Comparison of ENCODE assay signal across 12 cellular contexts in genomic region chr3:152321321-152321720, GRCh38. TPM values are rescaled to one million over a fixed set of nuclear protein-coding genes. Genes with fewer than 3 reads are reported as not detected.
A peak's percentile ranks its signal among the peaks of the same experiment; 100 is the strongest.
DNase-seq lines count a peak whose midpoint lies in the region; ATAC-seq and TF ChIP-seq lines count a peak whose summit lies in the region.
"Had no signal": no experiment of that assay in that cellular context is flagged by ENCODE, and none has a peak within 500 bp of the region (broad histone marks: within the 10 kb centered on the region; RNA-seq: fewer than 3 reads in every experiment).

No MANE protein-coding gene starts in this region.

- in situ Hi-C loops in G401 (cut with HindIII; ENCODE audit: low sequenced_read_pairs), result no loop called here

- 49 to 60% (median 54%) methylated on average over 2 of the region's 2 CpGs for WGBS in heart left ventricle, 4 donors
- WGBS in upper lobe of left lung, 2 donors, result 59 to 63% methylated on average over 2 of the region's 2 CpGs

- no peak for TF ChIP-seq CTCF in heart left ventricle (IDR thresholded peaks at IDR 0.05)
- no peak for TF ChIP-seq CTCF in upper lobe of left lung (IDR thresholded peaks at IDR 0.05)

- H3K27me3 Mint-ChIP-seq in activated T-helper 17 cell treated with anti-CD3 and anti-CD28 coated beads, Interleukin-2, amount 50 U/mL, for 72 hours, result no peaks in the 10 kb centered on the region

- intact Hi-C loops in heart left ventricle (cut with DNase I), result loop anchor here in 3 of 10 donors (5.0 to 10.0 kb wide), 3 partner anchors 44 to 113 kb away; no protein-coding TSS in a partner anchor
- intact Hi-C loops in left ventricle myocardium superior (cut with micrococcal nuclease), result no loop called here

- H3K36me3 Mint-ChIP-seq in activated T-helper 17 cell treated with anti-CD3 and anti-CD28 coated beads, Interleukin-2, amount 50 U/mL, for 72 hours (ENCODE audit: low read depth), result peaks cover 72% of the 10 kb centered on the region

- H3K36me3 ChIP-seq in heart left ventricle (no peaks in the 10 kb centered on the region), muscle layer of duodenum (ENCODE audit: control insufficient read depth in 1 of 2, insufficient read depth in 2 of 2, low read length in 2 of 2) (peaks cover 0 to 7% of the 10 kb centered on the region in 2 donors), upper lobe of left lung (no peaks in the 10 kb centered on the region)
- H3K36me3 ChIP-seq: breast epithelium had no signal

- no peak for TF ChIP-seq EP300 in upper lobe of left lung (IDR thresholded peaks at IDR 0.05)

- H3K9me3 ChIP-seq in heart left ventricle (peaks cover 0 to 8% (median 2%) of the 10 kb centered on the region in 12 donors), muscle layer of duodenum (ENCODE audit: control insufficient read depth in 1 of 2, low read length in 2 of 2) (peaks cover 0 to 4% of the 10 kb centered on the region in 2 donors), upper lobe of left lung (no peaks in the 10 kb centered on the region)
- H3K9me3 ChIP-seq: breast epithelium had no signal

- H3K27ac ChIP-seq in heart left ventricle, result peak overlapping the region in 11 of 12 donors; percentile 22 to 78 (median 55)
- H3K27ac ChIP-seq in muscle layer of duodenum (ENCODE audit: low read length), result peak overlapping the region; percentile 6
- peak overlapping the region; percentile 1 to 71 (median 37) for H3K27ac ChIP-seq in upper lobe of left lung

- DNase-seq in heart left ventricle (no peak), left ventricle myocardium superior (no peak), upper lobe of left lung (no peak), G401 (ENCODE audit: low spot score) (no peak)
- DNase-seq in stimulated activated CD4-positive, alpha-beta T cell treated with anti-CD3 and anti-CD28 coated beads, Interleukin-2, amount 100 ng/mL, for 24 hours, result no peak
- DNase-seq: midbrain, NCI-H2171, retina had no signal

- H3K4me1 ChIP-seq in heart left ventricle (peaks cover 0 to 92% (median 77%) of the 10 kb centered on the region in 12 donors), muscle layer of duodenum (ENCODE audit: control insufficient read depth in 1 of 2, insufficient read depth in 2 of 2, low read length in 2 of 2) (peaks cover 9 to 46% of the 10 kb centered on the region in 2 donors), upper lobe of left lung (peaks cover 52 to 73% (median 70%) of the 10 kb centered on the region in 4 donors)

- H3K27me3 ChIP-seq in heart left ventricle (no peaks in the 10 kb centered on the region), muscle layer of duodenum (ENCODE audit: low read depth, low read length) (no peaks in the 10 kb centered on the region), upper lobe of left lung (no peaks in the 10 kb centered on the region)
- H3K27me3 ChIP-seq: breast epithelium had no signal

- H3K4me3 ChIP-seq in heart left ventricle, result no peak overlapping the region
- H3K4me3 ChIP-seq in muscle layer of duodenum (ENCODE audit: low read depth in 1 of 2, low read length in 2 of 2), result no peak overlapping the region
- no peak overlapping the region for H3K4me3 ChIP-seq in upper lobe of left lung
- H3K4me3 ChIP-seq: breast epithelium had no signal

- no peak for ATAC-seq in heart left ventricle
- no peak for ATAC-seq in left ventricle myocardium superior
- ATAC-seq in activated T-helper 17 cell treated with anti-CD3 and anti-CD28 coated beads, Interleukin-2, amount 50 U/mL, for 72 hours (replicated peaks), result no peak
- ATAC-seq in upper lobe of left lung (ENCODE audit: low FRiP score in 2 of 2), result no peak
- no peak for ATAC-seq in GM21786 (IDR thresholded peaks at IDR 0.05; ENCODE audit: unreplicated experiment)

- H3K4me1 Mint-ChIP-seq in activated T-helper 17 cell treated with anti-CD3 and anti-CD28 coated beads, Interleukin-2, amount 50 U/mL, for 72 hours, result peaks cover 59% of the 10 kb centered on the region

- TF ChIP-seq POLR2A in heart left ventricle (IDR thresholded peaks at IDR 0.05) (no peak), upper lobe of left lung (IDR thresholded peaks at IDR 0.05) (no peak)

- no peaks in the 10 kb centered on the region for H3K9me3 Mint-ChIP-seq in activated T-helper 17 cell treated with anti-CD3 and anti-CD28 coated beads, Interleukin-2, amount 50 U/mL, for 72 hours

- H3K4me3 Mint-ChIP-seq in activated T-helper 17 cell treated with anti-CD3 and anti-CD28 coated beads, Interleukin-2, amount 50 U/mL, for 72 hours, result peak overlapping the region; percentile 79

- H3K27ac Mint-ChIP-seq in activated T-helper 17 cell treated with anti-CD3 and anti-CD28 coated beads, Interleukin-2, amount 50 U/mL, for 72 hours, result peak overlapping the region; percentile 74

RNA-seq across cellular contexts. Expression of gene MBNL1, which starts 52.6 kb away (rescaled TPM):
- total RNA-seq in heart left ventricle (100 to 1,000 TPM; 156 to 416 (median 193) TPM), left ventricle myocardium superior (172 TPM), upper lobe of left lung (100 to 1,000 TPM; 231 to 506 (median 357) TPM)
- 10 to 100 TPM; 46.8 to 64.7 TPM for polyA plus RNA-seq in heart left ventricle
- 100 to 1,000 TPM; 322 to 452 TPM for total RNA-seq in activated T-helper 17 cell treated with anti-CD3 and anti-CD28 coated beads, Interleukin-2, amount 50 U/mL, for 72 hours
- 31.4 and 61.2 TPM in 2 replicates for total RNA-seq in G401 (2014; rRNA removed; shearing (Covaris generic))
